In the genomic region with DNA sequence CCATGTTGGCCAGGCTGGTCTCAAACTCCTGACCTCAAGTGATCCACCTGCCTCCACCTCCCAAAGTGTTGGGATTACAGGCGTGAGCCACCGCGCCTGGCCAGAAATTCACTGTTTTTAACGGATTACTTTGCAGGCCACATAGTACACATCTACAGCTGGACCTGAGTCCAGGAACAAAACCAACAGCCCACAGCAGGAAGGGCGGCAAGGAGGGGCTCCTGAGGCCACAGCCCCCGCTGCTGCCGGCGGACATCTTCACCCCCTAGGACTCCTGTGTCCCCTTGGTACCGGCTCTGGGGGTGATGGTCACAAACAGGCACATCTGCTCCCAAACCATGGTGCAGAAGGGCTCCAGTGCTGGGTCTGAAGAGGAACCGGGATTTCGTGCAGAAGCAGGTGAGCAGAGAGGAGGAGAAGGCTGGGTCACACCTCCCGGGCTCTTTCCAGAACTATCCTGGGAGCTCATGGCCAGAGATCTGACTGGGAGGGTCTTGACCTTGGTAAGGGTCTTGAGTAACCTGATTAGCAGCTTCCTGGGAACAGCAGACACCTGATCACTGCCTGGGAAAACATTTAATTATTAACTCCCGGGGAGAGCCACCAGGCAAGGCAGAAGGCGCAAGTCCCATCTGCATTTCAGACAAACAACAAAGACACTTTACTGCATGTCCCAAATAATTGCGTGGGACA, we compare ENCODE assay signal across 1 cellular context.
TF ChIP-seq lines count a peak whose summit lies in the region.

No MANE protein-coding gene starts in this region.

TF ChIP-seq in liver, 16 proteins besides CTCF, POLR2A, EP300 and RAD21 (continued from another document):
- TF ChIP-seq, protein P1, sequence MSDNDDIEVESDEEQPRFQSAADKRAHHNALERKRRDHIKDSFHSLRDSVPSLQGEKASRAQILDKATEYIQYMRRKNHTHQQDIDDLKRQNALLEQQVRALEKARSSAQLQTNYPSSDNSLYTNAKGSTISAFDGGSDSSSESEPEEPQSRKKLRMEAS (IDR thresholded peaks at IDR 0.05): peak; percentile 55
